Comparison of ENCODE assay signal across 12 cellular contexts in genomic region chr7:77933394-77933793, GRCh38.
DNase-seq lines count a peak whose midpoint lies in the region; ATAC-seq, FAIRE-seq and TF ChIP-seq lines count a peak whose summit lies in the region.
"Had no signal": no experiment of that assay in that cellular context is flagged by ENCODE, and none has a peak within 500 bp of the region (broad histone marks: within the 10 kb centered on the region; RNA-seq: fewer than 3 reads in every experiment).

No MANE protein-coding gene starts in this region.

- H3K9me3 ChIP-seq in kidney (ENCODE audit: control insufficient read depth in 1 of 2, low read length in 2 of 2), result no peaks in the 10 kb centered on the region

- POLR2A ChIA-PET in activated B cell treated with CpG ODN at 0.5 μM for 24 hours (lab: Charles Lee), result no interaction called here

- H3K36me3 ChIP-seq in kidney (ENCODE audit: control insufficient read depth in 1 of 2, insufficient read depth in 2 of 2, low read length in 2 of 2), result no peaks in the 10 kb centered on the region

- no peak for ATAC-seq in activated B cell treated with CpG ODN at 0.5 μM for 24 hours (ENCODE audit: low read depth)
- no peak for ATAC-seq in HG03571 (IDR thresholded peaks at IDR 0.05; ENCODE audit: unreplicated experiment)

- CTCF ChIA-PET in activated B cell treated with CpG ODN at 0.5 μM for 24 hours (lab: Charles Lee), result interaction anchor here (1.1 kb wide), 1 partner anchor 282 kb away, joined by 7 read pairs; no protein-coding TSS in a partner anchor

- H3K27ac ChIP-seq in kidney (ENCODE audit: low read depth in 2 of 2, low read length in 2 of 2), result no peak overlapping the region

- FAIRE-seq in H54 (lab: Jason Lieb, UNC), result peak; percentile 50
- FAIRE-seq in kidney (lab: Jason Lieb, UNC), result no peak

- intact Hi-C loops in activated B cell treated with CpG ODN at 0.5 μM for 24 hours (cut with micrococcal nuclease), result no loop called here
- intact Hi-C loops in CD14-positive monocyte (cut with micrococcal nuclease), result no loop called here
- intact Hi-C loops in kidney (cut with DNase I), result no loop called here

- DNase-seq in AG10803 (ENCODE audit: low read depth), result peak; percentile 31
- peak; percentile 23 for DNase-seq in H54 (ENCODE audit: insufficient read length, low spot score)
- no peak for DNase-seq in activated B cell treated with CpG ODN at 0.5 μM for 24 hours
- DNase-seq in iris pigment epithelial cell (ENCODE audit: low read depth), result peak; percentile 72
- no peak for DNase-seq in activated CD4-positive, CD25-positive, alpha-beta regulatory T cell (lab: John Stamatoyannopoulos, UW)
- no peak for DNase-seq in CD14-positive monocyte (ENCODE audit: low spot score)
- DNase-seq in kidney, result no peak
- DNase-seq: activated CD4-positive, alpha-beta T cell treated with anti-CD3 and anti-CD28 coated beads for 48 hours; effector CD8-positive, alpha-beta T cell; KBM-7; stimulated activated naive CD4-positive, alpha-beta T cell treated with Interleukin-2 at 50 U/mL for 16 hours had no signal

- TF ChIP-seq POLR2A in H54 (IDR thresholded peaks at IDR 0.05; ENCODE audit: low read depth, low read length), result no peak

- H3K4me3 ChIP-seq in AG10803 (ENCODE audit: low read length) (no peak overlapping the region), kidney (ENCODE audit: low read length in 2 of 2) (no peak overlapping the region)

- no peaks in the 10 kb centered on the region for H3K9me3 Mint-ChIP-seq in activated B cell treated with CpG ODN at 0.5 μM for 24 hours
- H3K9me3 Mint-ChIP-seq in CD14-positive monocyte, result no peaks in the 10 kb centered on the region

- H3K4me1 Mint-ChIP-seq in activated B cell treated with CpG ODN at 0.5 μM for 24 hours, result peaks cover 24% of the 10 kb centered on the region
- H3K4me1 Mint-ChIP-seq in CD14-positive monocyte, result peaks cover 9% of the 10 kb centered on the region

- H3K4me1 ChIP-seq in kidney (ENCODE audit: control insufficient read depth in 1 of 2, insufficient read depth in 1 of 2, low read depth in 1 of 2, low read length in 2 of 2), result no peaks in the 10 kb centered on the region

- no peak overlapping the region for H3K9ac ChIP-seq in kidney (ENCODE audit: low read length in 2 of 2)

- no peak for TF ChIP-seq CTCF in AG10803 (conservative IDR thresholded peaks at IDR 0.05; ENCODE audit: low read length)
- no peak for TF ChIP-seq CTCF in activated B cell treated with CpG ODN at 0.5 μM for 24 hours (IDR thresholded peaks at IDR 0.05)
- no peak for TF ChIP-seq CTCF in CD14-positive monocyte (IDR thresholded peaks at IDR 0.05)
- TF ChIP-seq CTCF in kidney (IDR thresholded peaks at IDR 0.05; ENCODE audit: borderline replicate concordance, extremely low read depth, insufficient read depth), result no peak

- H3K27me3 Mint-ChIP-seq in activated B cell treated with CpG ODN at 0.5 μM for 24 hours, result no peaks in the 10 kb centered on the region
- H3K27me3 Mint-ChIP-seq in CD14-positive monocyte (ENCODE audit: low read depth in 3 of 3), result peaks cover 0 to 2% (median 0%) of the 10 kb centered on the region in 3 donors

- H3K27ac Mint-ChIP-seq in activated B cell treated with CpG ODN at 0.5 μM for 24 hours (peak overlapping the region; percentile 5), CD14-positive monocyte (no peak overlapping the region)

- H3K36me3 Mint-ChIP-seq in activated B cell treated with CpG ODN at 0.5 μM for 24 hours (ENCODE audit: low read depth), result peaks cover 23% of the 10 kb centered on the region
- peaks cover 22 to 31% of the 10 kb centered on the region in 2 donors for H3K36me3 Mint-ChIP-seq in CD14-positive monocyte

- H3K4me3 Mint-ChIP-seq in activated B cell treated with CpG ODN at 0.5 μM for 24 hours (no peak overlapping the region), CD14-positive monocyte (no peak overlapping the region)

Comparison
In these comparisons a context has a peak if more than half of its experiments do, and no peak if none do; other contexts are left out.
1. DNase-seq: peak in AG10803 (single experiment), H54 (single experiment) and iris pigment epithelial cell (single experiment); none in activated B cell treated with CpG ODN at 0.5 μM for 24 hours (single experiment), activated CD4-positive, CD25-positive, alpha-beta regulatory T cell (0 of 4), CD14-positive monocyte (single experiment) and kidney (single experiment).